1 cellular context compared by ENCODE assay signal in genomic region chr20:39877792-39878191, GRCh38.
TF ChIP-seq lines count a peak whose summit lies in the region.

No MANE protein-coding gene starts in this region.

TF ChIP-seq in SK-N-SH treated with all-trans-retinoic acid at 6 μM for 48 hours, 23 proteins besides CTCF, POLR2A, EP300 and RAD21 (continued from another document):
- TF ChIP-seq CSDC2 (CRISPR knock-in tag; IDR thresholded peaks at IDR 0.05): no peak
- no peak for TF ChIP-seq RARB (CRISPR knock-in tag; IDR thresholded peaks at IDR 0.05)
